Comparison of ENCODE assay signal across 24 cellular contexts in the genomic region with DNA sequence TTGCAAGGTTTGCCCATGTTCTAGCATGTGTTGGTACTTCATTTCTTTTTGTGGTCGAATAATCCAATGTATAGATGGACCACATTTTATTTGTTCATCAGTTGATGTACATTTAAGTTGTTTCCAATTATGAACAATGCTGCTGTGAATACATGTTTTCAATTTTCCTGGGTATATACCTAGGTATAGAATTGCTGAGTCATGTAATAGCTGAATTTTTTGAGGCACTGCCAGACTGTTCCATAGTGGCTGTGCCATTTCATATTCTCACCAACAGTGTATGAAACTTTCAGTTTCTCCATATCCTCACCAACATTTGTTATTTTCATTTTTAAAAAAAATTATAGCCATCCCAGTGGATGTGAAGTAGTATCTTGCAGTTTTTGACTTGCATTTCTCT.
DNase-seq lines count a peak whose midpoint lies in the region; ATAC-seq and TF ChIP-seq lines count a peak whose summit lies in the region.
"Had no signal": no experiment of that assay in that cellular context is flagged by ENCODE, and none has a peak within 500 bp of the region (broad histone marks: within the 10 kb centered on the region; RNA-seq: fewer than 3 reads in every experiment).

No MANE protein-coding gene starts in this region.

- 0 out of 2 replicates have a peak, but pooled peaks cover 2% of the 10 kb centered on the region for H3K79me2 ChIP-seq in DND-41 (ENCODE audit: insufficient read depth, low read length)

- peaks cover 7% of the 10 kb centered on the region; the same call in 1 of the 2 replicates for H4K20me1 ChIP-seq in DND-41 (ENCODE audit: insufficient read depth, low read length)

- H2AFZ ChIP-seq in DND-41 (ENCODE audit: low read depth, low read length): no peak overlapping the region

- H3K27ac Mint-ChIP-seq in activated CD8-positive, alpha-beta T cell treated with anti-CD3 and anti-CD28 coated beads for 36 hours: peak overlapping the region; percentile 32
- no peak overlapping the region for H3K27ac Mint-ChIP-seq in activated CD8-positive, alpha-beta T cell treated with anti-CD3 and anti-CD28 coated beads, Interleukin-2, amount 10 ng/mL, durations not matched to agents 7 days and 5 days
- peak overlapping the region; percentile 11; the same call in 1 of the 2 replicates for H3K27ac Mint-ChIP-seq in WTC11
- H3K27ac Mint-ChIP-seq: activated naive CD8-positive, alpha-beta T cell treated with anti-CD3 and anti-CD28 coated beads, Interleukin-2, amount 10 ng/mL, durations not matched to agents 7 days and 5 days; activated T-helper 1 cell treated with anti-CD3 and anti-CD28 coated beads, Interleukin-12 subunit alpha, Interleukin-12 subunit beta, Interleukin-2, Interleukin-4 antibody, amounts not matched to agents 30 ng/mL and 10 ng/mL and 1 ng/mL, durations not matched to agents 14 hours and 24 hours and 36 hours; IgD-negative memory B cell had no signal

- no peaks in the 10 kb centered on the region for H3K4me1 ChIP-seq in DND-41 (ENCODE audit: insufficient read depth, low read length)
- H3K4me1 ChIP-seq in foreskin keratinocyte: no peaks in the 10 kb centered on the region

- ATAC-seq in activated CD8-positive, alpha-beta T cell treated with anti-CD3 and anti-CD28 coated beads for 36 hours: no peak
- no peak for ATAC-seq in activated CD8-positive, alpha-beta T cell treated with anti-CD3 and anti-CD28 coated beads, Interleukin-2, amount 10 ng/mL, durations not matched to agents 7 days and 5 days
- ATAC-seq in DND-41 (ENCODE audit: insufficient read depth, low read depth) (0 out of 3 replicates have a peak, but pooled peaks have one; percentile 29), WTC11 (no peak), foreskin keratinocyte (no peak), GM19395 (IDR thresholded peaks at IDR 0.05; ENCODE audit: unreplicated experiment) (no peak)
- ATAC-seq: left ventricle myocardium superior, psoas muscle had no signal

- H3K27ac ChIP-seq in DND-41 (ENCODE audit: low read length) (0 out of 2 replicates have a peak overlapping the region, but pooled peaks have one; percentile 20), foreskin keratinocyte (peak overlapping the region; percentile 40)
- H3K27ac ChIP-seq: neutrophil, psoas muscle had no signal

- no peak overlapping the region for H3K4me2 ChIP-seq in DND-41 (ENCODE audit: insufficient read depth, low read length)

- peaks cover 95% of the 10 kb centered on the region for H3K36me3 ChIP-seq in DND-41 (ENCODE audit: insufficient read depth, low read length)

- H3K9me3 Mint-ChIP-seq in activated CD8-positive, alpha-beta T cell treated with anti-CD3 and anti-CD28 coated beads for 36 hours: no peaks in the 10 kb centered on the region
- no peaks in the 10 kb centered on the region for H3K9me3 Mint-ChIP-seq in activated CD8-positive, alpha-beta T cell treated with anti-CD3 and anti-CD28 coated beads, Interleukin-2, amount 10 ng/mL, durations not matched to agents 7 days and 5 days (ENCODE audit: insufficient read depth)
- peaks cover 9% of the 10 kb centered on the region for H3K9me3 Mint-ChIP-seq in WTC11
- H3K9me3 Mint-ChIP-seq: activated naive CD8-positive, alpha-beta T cell treated with anti-CD3 and anti-CD28 coated beads, Interleukin-2, amount 10 ng/mL, durations not matched to agents 7 days and 5 days; activated T-helper 1 cell treated with anti-CD3 and anti-CD28 coated beads, Interleukin-12 subunit alpha, Interleukin-12 subunit beta, Interleukin-2, Interleukin-4 antibody, amounts not matched to agents 30 ng/mL and 10 ng/mL and 1 ng/mL, durations not matched to agents 14 hours and 24 hours and 36 hours; central memory CD8-positive, alpha-beta T cell; IgD-negative memory B cell had no signal

- intact Hi-C loops in activated CD8-positive, alpha-beta T cell treated with anti-CD3 and anti-CD28 coated beads for 36 hours (cut with micrococcal nuclease): no loop called here

- POLR2A ChIA-PET in activated CD8-positive, alpha-beta T cell treated with anti-CD3 and anti-CD28 coated beads for 36 hours (lab: Charles Lee): interaction anchor here (0.5 kb wide), 1 partner anchor 213 kb away, joined by 3 read pairs; no protein-coding TSS in a partner anchor
- POLR2A ChIA-PET in activated CD8-positive, alpha-beta T cell treated with anti-CD3 and anti-CD28 coated beads, Interleukin-2, amount 10 ng/mL, durations not matched to agents 7 days and 5 days (lab: Charles Lee): interaction anchor here (1.0 kb wide), 1 partner anchor 20 kb away, joined by 3 read pairs; no protein-coding TSS in a partner anchor
- POLR2A ChIA-PET in WTC11 (lab: Charles Lee): no interaction called here

- DNase-seq in activated CD8-positive, alpha-beta T cell treated with anti-CD3 and anti-CD28 coated beads for 36 hours: no peak
- no peak for DNase-seq in activated CD8-positive, alpha-beta T cell treated with anti-CD3 and anti-CD28 coated beads, Interleukin-2, amount 10 ng/mL, durations not matched to agents 7 days and 5 days
- DNase-seq in DND-41 (no peak), WTC11 (ENCODE audit: low spot score) (no peak), foreskin keratinocyte (no peak), activated gamma-delta T cell (lab: John Stamatoyannopoulos, UW) (no peak), COLO668 (lab: John Stamatoyannopoulos, UW; ENCODE audit: unreplicated experiment) (no peak)
- DNase-seq: activated CD4-positive, CD25-positive, alpha-beta regulatory T cell treated with anti-CD3 and anti-CD28 coated beads, Interleukin-2, amount 50 U/mL, for 72 hours; activated naive CD8-positive, alpha-beta T cell treated with anti-CD3 and anti-CD28 coated beads, Interleukin-2, amount 10 ng/mL, durations not matched to agents 7 days and 5 days; islet precursor cell; left ventricle myocardium superior; NCI-H1105; NCI-H187 treated with DMSO at 0.1 percent for 48 hours; NCI-H524 treated with DMSO at 0.1 percent for 48 hours; NK-92 treated with Interleukin-12 subunit alpha and Interleukin-12 subunit beta, amount 100 ng/mL, for 24 hours; psoas muscle; SHP77; stimulated activated CD4-positive, alpha-beta T cell treated with anti-CD3 and anti-CD28 coated beads, Interleukin-15, amount 100 ng/mL, for 24 hours; stimulated activated naive CD4-positive, alpha-beta T cell treated with Interleukin-2 at 50 U/mL for 16 hours had no signal

- no peaks in the 10 kb centered on the region for H3K9me3 ChIP-seq in DND-41 (ENCODE audit: insufficient read depth, low read length, severe bottlenecking)
- H3K9me3 ChIP-seq: neutrophil had no signal

- H3K27me3 Mint-ChIP-seq in activated CD8-positive, alpha-beta T cell treated with anti-CD3 and anti-CD28 coated beads for 36 hours: no peaks in the 10 kb centered on the region
- H3K27me3 Mint-ChIP-seq in activated CD8-positive, alpha-beta T cell treated with anti-CD3 and anti-CD28 coated beads, Interleukin-2, amount 10 ng/mL, durations not matched to agents 7 days and 5 days (ENCODE audit: low read depth): no peaks in the 10 kb centered on the region
- H3K27me3 Mint-ChIP-seq in WTC11 (ENCODE audit: low read depth): no peaks in the 10 kb centered on the region
- H3K27me3 Mint-ChIP-seq: activated naive CD8-positive, alpha-beta T cell treated with anti-CD3 and anti-CD28 coated beads, Interleukin-2, amount 10 ng/mL, durations not matched to agents 7 days and 5 days; central memory CD8-positive, alpha-beta T cell; IgD-negative memory B cell had no signal

- no peak for TF ChIP-seq CTCF in activated CD8-positive, alpha-beta T cell treated with anti-CD3 and anti-CD28 coated beads for 36 hours (IDR thresholded peaks at IDR 0.05)
- TF ChIP-seq CTCF in DND-41 (IDR thresholded peaks at IDR 0.05; ENCODE audit: borderline replicate concordance, extremely low read depth, low read length, poor library complexity, severe bottlenecking) (no peak), WTC11 (IDR thresholded peaks at IDR 0.05) (no peak), foreskin keratinocyte (conservative IDR thresholded peaks at IDR 0.05) (no peak)

- H3K4me3 ChIP-seq in DND-41 (ENCODE audit: low read depth in 1 of 2, low read length in 2 of 2): no peak overlapping the region
- H3K4me3 ChIP-seq: psoas muscle had no signal

- CTCF ChIA-PET in activated CD8-positive, alpha-beta T cell treated with anti-CD3 and anti-CD28 coated beads for 36 hours (lab: Charles Lee): interaction anchor here (1.3 to 1.9 kb wide), 2 partner anchors 20 to 218 kb away, joined by 5 to 6 read pairs; no protein-coding TSS in a partner anchor
- CTCF ChIA-PET in activated CD8-positive, alpha-beta T cell treated with anti-CD3 and anti-CD28 coated beads, Interleukin-2, amount 10 ng/mL, durations not matched to agents 7 days and 5 days (lab: Charles Lee): interaction anchor here (1.6 kb wide), 1 partner anchor 258 kb away, joined by 4 read pairs; no protein-coding TSS in a partner anchor
- CTCF ChIA-PET in WTC11 (lab: Charles Lee): no interaction called here

- peaks cover 45% of the 10 kb centered on the region for H3K36me3 Mint-ChIP-seq in activated CD8-positive, alpha-beta T cell treated with anti-CD3 and anti-CD28 coated beads for 36 hours (ENCODE audit: low read depth)
- H3K36me3 Mint-ChIP-seq in activated CD8-positive, alpha-beta T cell treated with anti-CD3 and anti-CD28 coated beads, Interleukin-2, amount 10 ng/mL, durations not matched to agents 7 days and 5 days (ENCODE audit: low read depth): peaks cover 82% of the 10 kb centered on the region
- peaks cover 87% of the 10 kb centered on the region for H3K36me3 Mint-ChIP-seq in WTC11

- H3K4me3 Mint-ChIP-seq in activated CD8-positive, alpha-beta T cell treated with anti-CD3 and anti-CD28 coated beads for 36 hours: no peak overlapping the region
- no peak overlapping the region for H3K4me3 Mint-ChIP-seq in activated CD8-positive, alpha-beta T cell treated with anti-CD3 and anti-CD28 coated beads, Interleukin-2, amount 10 ng/mL, durations not matched to agents 7 days and 5 days
- H3K4me3 Mint-ChIP-seq in WTC11: no peak overlapping the region
- H3K4me3 Mint-ChIP-seq: activated naive CD8-positive, alpha-beta T cell treated with anti-CD3 and anti-CD28 coated beads, Interleukin-2, amount 10 ng/mL, durations not matched to agents 7 days and 5 days; activated T-helper 1 cell treated with anti-CD3 and anti-CD28 coated beads, Interleukin-12 subunit alpha, Interleukin-12 subunit beta, Interleukin-2, Interleukin-4 antibody, amounts not matched to agents 30 ng/mL and 10 ng/mL and 1 ng/mL, durations not matched to agents 14 hours and 24 hours and 36 hours; central memory CD8-positive, alpha-beta T cell; IgD-negative memory B cell had no signal

- no peak overlapping the region for H3K9ac ChIP-seq in DND-41 (ENCODE audit: low read depth, low read length)

- no peaks in the 10 kb centered on the region for H3K4me1 Mint-ChIP-seq in activated CD8-positive, alpha-beta T cell treated with anti-CD3 and anti-CD28 coated beads for 36 hours (ENCODE audit: low read depth)
- H3K4me1 Mint-ChIP-seq in activated CD8-positive, alpha-beta T cell treated with anti-CD3 and anti-CD28 coated beads, Interleukin-2, amount 10 ng/mL, durations not matched to agents 7 days and 5 days (ENCODE audit: low read depth): peaks cover 4% of the 10 kb centered on the region
- peaks cover 12% of the 10 kb centered on the region for H3K4me1 Mint-ChIP-seq in WTC11

- H3K27me3 ChIP-seq in DND-41 (ENCODE audit: insufficient read depth, low read length, poor library complexity) (no peaks in the 10 kb centered on the region), foreskin keratinocyte (no peaks in the 10 kb centered on the region)
- H3K27me3 ChIP-seq: neutrophil had no signal

TF ChIP-seq in WTC11, 78 proteins besides CTCF, POLR2A, EP300 and RAD21 (continues in another document):
- TF ChIP-seq RORB (CRISPR knock-in tag; IDR thresholded peaks at IDR 0.05): no peak
